ENCODE assay signal across 23 cellular contexts in the genomic region with DNA sequence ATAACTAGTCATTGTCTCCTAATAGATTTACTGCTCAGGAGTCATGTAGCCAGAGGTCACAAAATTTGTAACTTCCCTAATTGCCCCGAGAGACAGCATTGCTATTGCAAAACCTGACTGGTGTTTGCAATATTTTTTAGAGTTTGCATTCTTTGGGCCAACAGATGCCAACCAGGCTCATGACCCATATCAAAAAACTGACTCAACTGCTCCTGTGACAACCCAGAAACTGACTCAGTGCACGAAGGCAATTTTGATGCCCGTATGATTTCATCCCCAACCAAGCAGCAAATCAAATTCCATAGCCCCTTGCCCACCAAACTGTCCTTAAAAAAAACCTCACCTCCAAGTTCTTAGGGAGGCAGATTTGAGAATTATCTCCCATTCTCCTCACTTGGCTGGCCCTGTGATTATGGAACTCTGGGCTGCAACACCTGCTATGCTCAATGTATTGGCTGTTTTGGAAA.
DNase-seq lines count a peak whose midpoint lies in the region; ATAC-seq and TF ChIP-seq lines count a peak whose summit lies in the region.
"Had no signal": no experiment of that assay in that cellular context is flagged by ENCODE, and none has a peak within 500 bp of the region (broad histone marks: within the 10 kb centered on the region; RNA-seq: fewer than 3 reads in every experiment).

No MANE protein-coding gene starts in this region.

- no peak overlapping the region for H3K4me3 Mint-ChIP-seq in naive thymus-derived CD4-positive, alpha-beta T cell
- H3K4me3 Mint-ChIP-seq: activated CD4-positive, alpha-beta T cell treated with anti-CD3 and anti-CD28 coated beads for 36 hours; neural crest cell; stimulated activated naive CD8-positive, alpha-beta T cell treated with anti-CD3 and anti-CD28 coated beads, Interleukin-15, amount 100 ng/mL, for 72 hours; T-helper 1 cell treated with Interleukin-12 subunit alpha and Interleukin-12 subunit beta and Interleukin-4 antibody, amounts not matched to agents 30 μg/mL and 1 μg/mL, for 36 hours had no signal

- intact Hi-C loops in naive thymus-derived CD4-positive, alpha-beta T cell (cut with micrococcal nuclease) = no loop called here

- peak; percentile 41 for ATAC-seq in naive thymus-derived CD4-positive, alpha-beta T cell
- no peak for ATAC-seq in HG03457 (IDR thresholded peaks at IDR 0.05; ENCODE audit: unreplicated experiment)
- ATAC-seq: activated CD4-positive, alpha-beta T cell treated with anti-CD3 and anti-CD28 coated beads for 36 hours; body of pancreas; HCT116; stimulated activated naive CD8-positive, alpha-beta T cell treated with anti-CD3 and anti-CD28 coated beads, Interleukin-15, amount 100 ng/mL, for 72 hours had no signal

- no peaks in the 10 kb centered on the region for H3K4me1 ChIP-seq in naive thymus-derived CD4-positive, alpha-beta T cell (ENCODE audit: control insufficient read depth in 2 of 2, insufficient read depth in 2 of 2, low read length in 2 of 2)
- H3K4me1 ChIP-seq: body of pancreas, Peyer's patch, SJSA1, thyroid gland had no signal

- H3K9me3 ChIP-seq in naive thymus-derived CD4-positive, alpha-beta T cell (ENCODE audit: control insufficient read depth in 2 of 3, low read length in 3 of 3) = no peaks in the 10 kb centered on the region
- H3K9me3 ChIP-seq: body of pancreas, MG63, Peyer's patch, SJSA1, thyroid gland had no signal

- H3K36me3 ChIP-seq in naive thymus-derived CD4-positive, alpha-beta T cell (ENCODE audit: control insufficient read depth in 2 of 3, insufficient read depth in 3 of 3, low read length in 3 of 3) = no peaks in the 10 kb centered on the region
- H3K36me3 ChIP-seq: MG63, Peyer's patch, SJSA1, thyroid gland had no signal

- POLR2A ChIA-PET in naive thymus-derived CD4-positive, alpha-beta T cell (lab: Charles Lee) = no interaction called here

- no peak overlapping the region for H3K27ac Mint-ChIP-seq in naive thymus-derived CD4-positive, alpha-beta T cell
- H3K27ac Mint-ChIP-seq: activated CD4-positive, alpha-beta T cell treated with anti-CD3 and anti-CD28 coated beads for 36 hours; stimulated activated naive CD8-positive, alpha-beta T cell treated with anti-CD3 and anti-CD28 coated beads, Interleukin-15, amount 100 ng/mL, for 72 hours; T-helper 1 cell treated with Interleukin-12 subunit alpha and Interleukin-12 subunit beta and Interleukin-4 antibody, amounts not matched to agents 30 μg/mL and 1 μg/mL, for 36 hours had no signal

- no peak for TF ChIP-seq CTCF in epithelial cell of proximal tubule (conservative IDR thresholded peaks at IDR 0.05; ENCODE audit: low read depth, low read length)

- H3K27ac ChIP-seq in naive thymus-derived CD4-positive, alpha-beta T cell (ENCODE audit: low read depth, low read length) = no peak overlapping the region
- H3K27ac ChIP-seq: body of pancreas, Peyer's patch, SJSA1, thyroid gland had no signal

- no peaks in the 10 kb centered on the region for H3K27me3 Mint-ChIP-seq in naive thymus-derived CD4-positive, alpha-beta T cell
- H3K27me3 Mint-ChIP-seq: activated CD4-positive, alpha-beta T cell treated with anti-CD3 and anti-CD28 coated beads for 36 hours; stimulated activated naive CD8-positive, alpha-beta T cell treated with anti-CD3 and anti-CD28 coated beads, Interleukin-15, amount 100 ng/mL, for 72 hours had no signal

- no peaks in the 10 kb centered on the region for H3K4me1 Mint-ChIP-seq in naive thymus-derived CD4-positive, alpha-beta T cell
- H3K4me1 Mint-ChIP-seq: activated CD4-positive, alpha-beta T cell treated with anti-CD3 and anti-CD28 coated beads for 36 hours; neural crest cell; stimulated activated naive CD8-positive, alpha-beta T cell treated with anti-CD3 and anti-CD28 coated beads, Interleukin-15, amount 100 ng/mL, for 72 hours had no signal

- CTCF ChIA-PET in naive thymus-derived CD4-positive, alpha-beta T cell (lab: Charles Lee) = no interaction called here

- H3K27me3 ChIP-seq in naive thymus-derived CD4-positive, alpha-beta T cell (ENCODE audit: control insufficient read depth in 2 of 2, insufficient read depth in 2 of 2, low read length in 2 of 2) = no peaks in the 10 kb centered on the region
- H3K27me3 ChIP-seq: body of pancreas, MG63, Peyer's patch, SJSA1, thyroid gland had no signal

- no peak overlapping the region for H3K4me3 ChIP-seq in epithelial cell of proximal tubule (ENCODE audit: low read depth, low read length)
- H3K4me3 ChIP-seq in naive thymus-derived CD4-positive, alpha-beta T cell (ENCODE audit: low read length) = no peak overlapping the region
- H3K4me3 ChIP-seq: body of pancreas, MG63, Peyer's patch, SJSA1, thyroid gland had no signal

- H3K36me3 Mint-ChIP-seq in naive thymus-derived CD4-positive, alpha-beta T cell = no peaks in the 10 kb centered on the region

- peak; percentile 6 for DNase-seq in GM03348 (ENCODE audit: low spot score)
- peak; percentile 82 for DNase-seq in NOMO-1 treated with DMSO at 0.1 percent for 48 hours (lab: John Stamatoyannopoulos, UW; ENCODE audit: unreplicated experiment)
- DNase-seq in epithelial cell of proximal tubule (ENCODE audit: low read depth) = peak; percentile 97
- DNase-seq in naive thymus-derived CD4-positive, alpha-beta T cell = no peak
- no peak for DNase-seq in stimulated activated CD4-positive, alpha-beta T cell treated with anti-CD3 and anti-CD28 coated beads, Interleukin-15, amount 100 ng/mL, for 24 hours
- DNase-seq in DMS153 (lab: John Stamatoyannopoulos, UW) = no peak
- DNase-seq: activated CD4-positive, alpha-beta T cell treated with anti-CD3 and anti-CD28 coated beads for 36 hours; body of pancreas; DND-41; erythroblast; foreskin fibroblast; MG63; NCI-H146; NCI-H446 treated with DMSO at 0.1 percent for 48 hours; Peyer's patch; posterior cingulate gyrus; stimulated activated naive CD8-positive, alpha-beta T cell treated with anti-CD3 and anti-CD28 coated beads, Interleukin-15, amount 100 ng/mL, for 72 hours; thyroid gland had no signal

- H3K9me3 Mint-ChIP-seq in naive thymus-derived CD4-positive, alpha-beta T cell = peaks cover 0 to 11% (median 4%) of the 10 kb centered on the region in 11 donors

Comparison
In these comparisons a context has a peak if more than half of its experiments do, and no peak if none do; other contexts are left out.
1. DNase-seq: peak in GM03348 (single experiment), NOMO-1 treated with DMSO at 0.1 percent for 48 hours (single experiment) and epithelial cell of proximal tubule (single experiment); none in naive thymus-derived CD4-positive, alpha-beta T cell (0 of 9), stimulated activated CD4-positive, alpha-beta T cell treated with anti-CD3 and anti-CD28 coated beads, Interleukin-15, amount 100 ng/mL, for 24 hours (single experiment) and DMS153 (single experiment).